ENCODE assay signal across 33 cellular contexts in genomic region chrX:137072396-137072795, GRCh38. TPM values are rescaled to one million over a fixed set of nuclear protein-coding genes. Genes with fewer than 3 reads are reported as not detected.
"Had no signal": no experiment of that assay in that cellular context is flagged by ENCODE, and none has a peak within 500 bp of the region (broad histone marks: within the 10 kb centered on the region; RNA-seq: fewer than 3 reads in every experiment).

No MANE protein-coding gene starts in this region.

- H3K27ac ChIP-seq: brain microvascular endothelial cell, esophagus muscularis mucosa, foreskin keratinocyte, gastrocnemius medialis, heart right ventricle, VCaP had no signal

- ATAC-seq: activated naive CD4-positive, alpha-beta T cell treated with anti-CD3 and anti-CD28 coated beads, Interleukin-2, amount 50 U/mL, for 72 hours; activated T-cell treated with anti-CD3 and anti-CD28 coated beads, Interleukin-2, amount 50 U/mL, for 72 hours; effector memory CD8-positive, alpha-beta T cell; foreskin keratinocyte; heart right ventricle; WTC11 had no signal

- H3K4me1 ChIP-seq: esophagus muscularis mucosa, foreskin keratinocyte, gastrocnemius medialis, heart right ventricle had no signal

- H3K36me3 Mint-ChIP-seq: activated naive CD4-positive, alpha-beta T cell treated with anti-CD3 and anti-CD28 coated beads, Interleukin-2, amount 10 ng/mL, durations not matched to agents 7 days and 5 days; activated naive CD4-positive, alpha-beta T cell treated with anti-CD3 and anti-CD28 coated beads, Interleukin-2, amount 50 U/mL, for 72 hours; activated naive CD8-positive, alpha-beta T cell treated with anti-CD3 and anti-CD28 coated beads, Interleukin-2, amount 10 ng/mL, durations not matched to agents 7 days and 5 days; WTC11 had no signal

- H3K9me3 ChIP-seq: esophagus muscularis mucosa, gastrocnemius medialis, heart right ventricle had no signal

- H3K9me3 Mint-ChIP-seq: activated CD4-positive, alpha-beta memory T cell treated with anti-CD3 and anti-CD28 coated beads, Interleukin-2, amount 10 ng/mL, durations not matched to agents 7 days and 5 days; activated CD4-positive, alpha-beta T cell treated with anti-CD3 and anti-CD28 coated beads, Interleukin-2, amount 10 ng/mL, durations not matched to agents 7 days and 5 days; activated naive CD4-positive, alpha-beta T cell treated with anti-CD3 and anti-CD28 coated beads, Interleukin-2, amount 10 ng/mL, durations not matched to agents 7 days and 5 days; activated naive CD4-positive, alpha-beta T cell treated with anti-CD3 and anti-CD28 coated beads, Interleukin-2, amount 50 U/mL, for 72 hours; activated naive CD8-positive, alpha-beta T cell treated with anti-CD3 and anti-CD28 coated beads, Interleukin-2, amount 10 ng/mL, durations not matched to agents 7 days and 5 days; activated T-cell treated with anti-CD3 and anti-CD28 coated beads, Interleukin-2, amount 50 U/mL, for 24 hours; activated T-cell treated with anti-CD3 and anti-CD28 coated beads, Interleukin-2, amount 50 U/mL, for 72 hours; effector memory CD8-positive, alpha-beta T cell; WTC11 had no signal

- DNase-seq: activated CD4-positive, alpha-beta memory T cell treated with anti-CD3 and anti-CD28 coated beads, Interleukin-2, amount 10 ng/mL, durations not matched to agents 7 days and 5 days; activated CD4-positive, alpha-beta T cell treated with anti-CD3 and anti-CD28 coated beads for 1 hour; activated CD4-positive, alpha-beta T cell treated with anti-CD3 and anti-CD28 coated beads for 4 hours; activated CD4-positive, alpha-beta T cell treated with anti-CD3 and anti-CD28 coated beads, Interleukin-2, amount 10 ng/mL, durations not matched to agents 7 days and 5 days; activated CD4-positive, alpha-beta T cell treated with anti-CD3 and anti-CD28 coated beads, Interleukin-2, amount 50 U/mL, for 4 hours; activated CD8-positive, alpha-beta memory T cell treated with anti-CD3 and anti-CD28 coated beads, Interleukin-2, amount 50 U/mL, for 48 hours; activated gamma-delta T cell; activated naive CD4-positive, alpha-beta T cell; activated naive CD4-positive, alpha-beta T cell treated with anti-CD3 and anti-CD28 coated beads, Interleukin-2, amount 10 ng/mL, durations not matched to agents 7 days and 5 days; activated naive CD8-positive, alpha-beta T cell treated with anti-CD3 and anti-CD28 coated beads, Interleukin-2, amount 10 ng/mL, durations not matched to agents 7 days and 5 days; activated T-cell treated with anti-CD3 and anti-CD28 coated beads for 4 hours; activated T-cell treated with anti-CD3 and anti-CD28 coated beads, Interleukin-2, amount 50 U/mL, for 24 hours; activated T-cell treated with anti-CD3 and anti-CD28 coated beads, Interleukin-2, amount 50 U/mL, for 72 hours; anterior cingulate cortex; brain microvascular endothelial cell; caudate nucleus; cortex of kidney; dermis blood vessel endothelial cell; effector CD4-positive, alpha-beta T cell; effector memory CD8-positive, alpha-beta T cell; erythroblast; foreskin keratinocyte; gastrocnemius medialis; heart right ventricle; T-helper 2 cell had no signal

- H3K4me1 Mint-ChIP-seq: activated CD4-positive, alpha-beta memory T cell treated with anti-CD3 and anti-CD28 coated beads, Interleukin-2, amount 10 ng/mL, durations not matched to agents 7 days and 5 days; activated CD4-positive, alpha-beta T cell treated with anti-CD3 and anti-CD28 coated beads, Interleukin-2, amount 10 ng/mL, durations not matched to agents 7 days and 5 days; activated naive CD4-positive, alpha-beta T cell treated with anti-CD3 and anti-CD28 coated beads, Interleukin-2, amount 10 ng/mL, durations not matched to agents 7 days and 5 days; activated naive CD8-positive, alpha-beta T cell treated with anti-CD3 and anti-CD28 coated beads, Interleukin-2, amount 10 ng/mL, durations not matched to agents 7 days and 5 days had no signal

- H3K27me3 Mint-ChIP-seq: activated CD4-positive, alpha-beta T cell treated with anti-CD3 and anti-CD28 coated beads, Interleukin-2, amount 10 ng/mL, durations not matched to agents 7 days and 5 days; activated naive CD4-positive, alpha-beta T cell treated with anti-CD3 and anti-CD28 coated beads, Interleukin-2, amount 10 ng/mL, durations not matched to agents 7 days and 5 days; effector memory CD8-positive, alpha-beta T cell had no signal

- H3K27ac Mint-ChIP-seq: activated CD4-positive, alpha-beta memory T cell treated with anti-CD3 and anti-CD28 coated beads, Interleukin-2, amount 10 ng/mL, durations not matched to agents 7 days and 5 days; activated CD4-positive, alpha-beta T cell treated with anti-CD3 and anti-CD28 coated beads, Interleukin-2, amount 10 ng/mL, durations not matched to agents 7 days and 5 days; activated naive CD4-positive, alpha-beta T cell treated with anti-CD3 and anti-CD28 coated beads, Interleukin-2, amount 10 ng/mL, durations not matched to agents 7 days and 5 days; activated naive CD4-positive, alpha-beta T cell treated with anti-CD3 and anti-CD28 coated beads, Interleukin-2, amount 50 U/mL, for 72 hours; activated naive CD8-positive, alpha-beta T cell treated with anti-CD3 and anti-CD28 coated beads, Interleukin-2, amount 10 ng/mL, durations not matched to agents 7 days and 5 days; activated T-cell treated with anti-CD3 and anti-CD28 coated beads, Interleukin-2, amount 50 U/mL, for 24 hours; activated T-cell treated with anti-CD3 and anti-CD28 coated beads, Interleukin-2, amount 50 U/mL, for 72 hours; effector memory CD8-positive, alpha-beta T cell; WTC11 had no signal

- H3K4me3 Mint-ChIP-seq: activated CD4-positive, alpha-beta memory T cell treated with anti-CD3 and anti-CD28 coated beads, Interleukin-2, amount 10 ng/mL, durations not matched to agents 7 days and 5 days; activated CD4-positive, alpha-beta T cell treated with anti-CD3 and anti-CD28 coated beads, Interleukin-2, amount 10 ng/mL, durations not matched to agents 7 days and 5 days; activated naive CD4-positive, alpha-beta T cell treated with anti-CD3 and anti-CD28 coated beads, Interleukin-2, amount 10 ng/mL, durations not matched to agents 7 days and 5 days; activated naive CD8-positive, alpha-beta T cell treated with anti-CD3 and anti-CD28 coated beads, Interleukin-2, amount 10 ng/mL, durations not matched to agents 7 days and 5 days; activated T-cell treated with anti-CD3 and anti-CD28 coated beads, Interleukin-2, amount 50 U/mL, for 24 hours; activated T-cell treated with anti-CD3 and anti-CD28 coated beads, Interleukin-2, amount 50 U/mL, for 72 hours; effector memory CD8-positive, alpha-beta T cell; WTC11 had no signal

- H3K4me3 ChIP-seq: esophagus muscularis mucosa, gastrocnemius medialis, heart right ventricle had no signal

- H3K36me3 ChIP-seq: brain microvascular endothelial cell, esophagus muscularis mucosa, gastrocnemius medialis, heart right ventricle had no signal

- H3K27me3 ChIP-seq: brain microvascular endothelial cell, foreskin keratinocyte, gastrocnemius medialis had no signal

RNA-seq across cellular contexts. Expression of gene GPR101, which starts 38.6 kb away (rescaled TPM):
- total RNA-seq: activated CD4-positive, alpha-beta memory T cell treated with anti-CD3 and anti-CD28 coated beads, Interleukin-2, amount 10 ng/mL, durations not matched to agents 7 days and 5 days; activated CD4-positive, alpha-beta T cell treated with anti-CD3 and anti-CD28 coated beads, Interleukin-2, amount 10 ng/mL, durations not matched to agents 7 days and 5 days; activated naive CD8-positive, alpha-beta T cell treated with anti-CD3 and anti-CD28 coated beads, Interleukin-2, amount 10 ng/mL, durations not matched to agents 7 days and 5 days; astrocyte; chondrocyte; dermis blood vessel endothelial cell; esophagus muscularis mucosa; foreskin keratinocyte; gastrocnemius medialis; glomerular endothelial cell; heart right ventricle; T-helper 1 cell treated with Interleukin-12 subunit alpha and Interleukin-12 subunit beta and Interleukin-4 antibody, amounts not matched to agents 30 ng/mL and 1 ng/mL, for 36 hours; WTC11 had no signal
- polyA plus RNA-seq: foreskin keratinocyte, heart right ventricle had no signal
